Comparison of ENCODE assay signal across 8 cellular contexts in genomic region chr12:121576851-121577391, GRCh38. TPM values are rescaled to one million over a fixed set of nuclear protein-coding genes. Genes with fewer than 3 reads are reported as not detected.
DNase-seq lines count a peak whose midpoint lies in the region; ATAC-seq and TF ChIP-seq lines count a peak whose summit lies in the region.

No MANE protein-coding gene starts in this region.

- no peaks in the 10 kb centered on the region for H3K27me3 Mint-ChIP-seq in activated T-helper 17 cell treated with anti-CD3 and anti-CD28 coated beads, Interleukin-2, amount 50 U/mL, for 72 hours

- H3K9me3 Mint-ChIP-seq in activated T-helper 17 cell treated with anti-CD3 and anti-CD28 coated beads, Interleukin-2, amount 50 U/mL, for 72 hours: no peaks in the 10 kb centered on the region

- no peaks in the 10 kb centered on the region for H3K27me3 ChIP-seq in cardiac muscle cell
- H3K27me3 ChIP-seq in iPS-18a (ENCODE audit: control insufficient read depth, insufficient read depth, low read length): no peaks in the 10 kb centered on the region
- H3K27me3 ChIP-seq in tibial nerve: no peaks in the 10 kb centered on the region

- H3K4me3 ChIP-seq in cardiac muscle cell (no peak overlapping the region), iPS-18a (ENCODE audit: low read length) (peak overlapping the region; percentile 72), tibial nerve (no peak overlapping the region)

- ATAC-seq in activated T-helper 17 cell treated with anti-CD3 and anti-CD28 coated beads, Interleukin-2, amount 50 U/mL, for 72 hours (replicated peaks): no peak
- ATAC-seq in HG02885 (IDR thresholded peaks at IDR 0.05; ENCODE audit: poor library complexity, unreplicated experiment): no peak

- no peaks in the 10 kb centered on the region for H3K4me1 Mint-ChIP-seq in activated T-helper 17 cell treated with anti-CD3 and anti-CD28 coated beads, Interleukin-2, amount 50 U/mL, for 72 hours

- intact Hi-C loops in cardiac septum (cut with DNase I): loop anchor here (5.0 kb wide), 1 partner anchor 40 kb away; no protein-coding TSS in a partner anchor

- peak overlapping the region; percentile 91 for H3K9ac ChIP-seq in iPS-18a (ENCODE audit: low read length)

- DNase-seq in cardiac muscle cell (ENCODE audit: low read depth in 1 of 2, low spot score in 1 of 2) (peak in 1 of 2 donors; percentile 70), cardiac septum (ENCODE audit: low spot score) (no peak), tibial nerve (ENCODE audit: low spot score in 2 of 2) (peak in 1 of 2 donors; percentile 10), NCI-H2081 treated with DMSO at 0.1 percent for 48 hours (lab: John Stamatoyannopoulos, UW) (no peak), OCI-M2 (lab: John Stamatoyannopoulos, UW; ENCODE audit: unreplicated experiment) (no peak)

- peak overlapping the region; percentile 96 for H3K27ac ChIP-seq in cardiac muscle cell
- H3K27ac ChIP-seq in iPS-18a (ENCODE audit: low read length): peak overlapping the region; percentile 78
- H3K27ac ChIP-seq in tibial nerve: peak overlapping the region; percentile 51 to 94 (median 88)

- no peaks in the 10 kb centered on the region for H3K9me3 ChIP-seq in cardiac muscle cell (ENCODE audit: low read depth)
- no peaks in the 10 kb centered on the region for H3K9me3 ChIP-seq in iPS-18a (ENCODE audit: control insufficient read depth, low read depth, low read length)
- H3K9me3 ChIP-seq in tibial nerve: no peaks in the 10 kb centered on the region

- H3K4me3 Mint-ChIP-seq in activated T-helper 17 cell treated with anti-CD3 and anti-CD28 coated beads, Interleukin-2, amount 50 U/mL, for 72 hours: peak overlapping the region; percentile 68

- TF ChIP-seq CTCF in cardiac muscle cell (IDR thresholded peaks at IDR 0.05; ENCODE audit: low read depth, low read length): no peak
- TF ChIP-seq CTCF in tibial nerve (IDR thresholded peaks at IDR 0.05): no peak

- no peak for TF ChIP-seq EP300 in tibial nerve (IDR thresholded peaks at IDR 0.05)

- H3K36me3 ChIP-seq in cardiac muscle cell (peaks cover 9% of the 10 kb centered on the region), iPS-18a (ENCODE audit: control insufficient read depth, low read depth, low read length) (peaks cover 29% of the 10 kb centered on the region), tibial nerve (peaks cover 0 to 28% (median 0%) of the 10 kb centered on the region in 3 donors)

- TF ChIP-seq POLR2A in tibial nerve (IDR thresholded peaks at IDR 0.05): no peak

- 5 to 15% methylated on average over 4 of the region's 4 CpGs for WGBS in tibial nerve, 2 donors

- H3K36me3 Mint-ChIP-seq in activated T-helper 17 cell treated with anti-CD3 and anti-CD28 coated beads, Interleukin-2, amount 50 U/mL, for 72 hours (ENCODE audit: low read depth): peaks cover 44% of the 10 kb centered on the region

- H3K4me1 ChIP-seq in cardiac muscle cell (ENCODE audit: low read depth) (peaks cover 30% of the 10 kb centered on the region), iPS-18a (ENCODE audit: control insufficient read depth, low read depth, low read length) (peaks cover 34% of the 10 kb centered on the region), tibial nerve (peaks cover 0 to 47% (median 31%) of the 10 kb centered on the region in 4 donors)

- H3K27ac Mint-ChIP-seq in activated T-helper 17 cell treated with anti-CD3 and anti-CD28 coated beads, Interleukin-2, amount 50 U/mL, for 72 hours: peak overlapping the region; percentile 75

RNA-seq across cellular contexts. Expression of gene KDM2B, which starts 3.9 kb away (rescaled TPM):
- total RNA-seq in cardiac muscle cell (70.5 and 82.1 TPM in 2 replicates), cardiac septum (10.1 TPM), tibial nerve (10 to 100 TPM; 15.5 to 32.2 (median 20.8) TPM)
- polyA plus RNA-seq in cardiac muscle cell: 30.8 and 35.8 TPM in 2 replicates
- total RNA-seq in activated T-helper 17 cell treated with anti-CD3 and anti-CD28 coated beads, Interleukin-2, amount 50 U/mL, for 72 hours: 10 to 100 TPM; 64.2 to 76.4 TPM

RNA-seq across cellular contexts. Expression of gene ORAI1, which starts 49.4 kb away (rescaled TPM):
- total RNA-seq in cardiac muscle cell (36.7 and 41.5 TPM in 2 replicates), cardiac septum (8.0 TPM), tibial nerve (10 to 100 TPM in 3 of 4 donors, 1 to 10 TPM in 1; 5.9 to 13.2 (median 10.4) TPM)
- 63.4 and 72.2 TPM in 2 replicates for polyA plus RNA-seq in cardiac muscle cell
- 10 to 100 TPM; 24.0 to 31.3 TPM for total RNA-seq in activated T-helper 17 cell treated with anti-CD3 and anti-CD28 coated beads, Interleukin-2, amount 50 U/mL, for 72 hours
